ENCODE assay signal across 1 cellular context in genomic region chr19:51354742-51355148, GRCh38.
TF ChIP-seq lines count a peak whose summit lies in the region.

No MANE protein-coding gene starts in this region.

TF ChIP-seq in HepG2, 621 proteins besides CTCF, POLR2A, EP300 and RAD21 (continued from another document):
- TF ChIP-seq ZNF572 (CRISPR knock-in tag; IDR thresholded peaks at IDR 0.05) (no peak), SPEN (CRISPR knock-in tag; IDR thresholded peaks at IDR 0.05; ENCODE audit: low read depth) (no peak; the same call in 1 of the 2 replicates), NR3C1 (CRISPR knock-in tag; IDR thresholded peaks at IDR 0.05) (no peak), SMC3 (IDR thresholded peaks at IDR 0.05; ENCODE audit: low read length) (no peak), THAP7 (CRISPR knock-in tag; IDR thresholded peaks at IDR 0.05) (no peak), SMARCC2 (IDR thresholded peaks at IDR 0.05) (no peak), HNF1A (IDR thresholded peaks at IDR 0.05; ENCODE audit: low read depth) (0 out of 2 replicates have a peak, but pooled peaks have one; percentile 34), HNF1A (CRISPR knock-in tag; IDR thresholded peaks at IDR 0.05; ENCODE audit: borderline replicate concordance) (peak; percentile 30; the same call in 1 of the 2 replicates), ZNF382 (CRISPR knock-in tag; IDR thresholded peaks at IDR 0.05; ENCODE audit: borderline replicate concordance) (no peak), ZFX (CRISPR knock-in tag; IDR thresholded peaks at IDR 0.05; ENCODE audit: low read depth) (no peak), PRPF4 (IDR thresholded peaks at IDR 0.05; ENCODE audit: low read depth, low read length, poor library complexity, severe bottlenecking) (no peak), ZBTB38 (CRISPR knock-in tag; IDR thresholded peaks at IDR 0.05) (no peak), CBX5 (CRISPR knock-in tag; IDR thresholded peaks at IDR 0.05; ENCODE audit: borderline replicate concordance) (no peak), ZNF790 (CRISPR knock-in tag; IDR thresholded peaks at IDR 0.05; ENCODE audit: borderline replicate concordance) (no peak), ZBTB49 (CRISPR knock-in tag; IDR thresholded peaks at IDR 0.05; ENCODE audit: borderline replicate concordance) (no peak), ZBTB8A (CRISPR knock-in tag; IDR thresholded peaks at IDR 0.05; ENCODE audit: borderline replicate concordance, low read depth) (peak; percentile 98), AHR (CRISPR knock-in tag; IDR thresholded peaks at IDR 0.05) (no peak; the same call in 1 of the 2 replicates)
